ENCODE assay signal across 14 cellular contexts in the genomic region with DNA sequence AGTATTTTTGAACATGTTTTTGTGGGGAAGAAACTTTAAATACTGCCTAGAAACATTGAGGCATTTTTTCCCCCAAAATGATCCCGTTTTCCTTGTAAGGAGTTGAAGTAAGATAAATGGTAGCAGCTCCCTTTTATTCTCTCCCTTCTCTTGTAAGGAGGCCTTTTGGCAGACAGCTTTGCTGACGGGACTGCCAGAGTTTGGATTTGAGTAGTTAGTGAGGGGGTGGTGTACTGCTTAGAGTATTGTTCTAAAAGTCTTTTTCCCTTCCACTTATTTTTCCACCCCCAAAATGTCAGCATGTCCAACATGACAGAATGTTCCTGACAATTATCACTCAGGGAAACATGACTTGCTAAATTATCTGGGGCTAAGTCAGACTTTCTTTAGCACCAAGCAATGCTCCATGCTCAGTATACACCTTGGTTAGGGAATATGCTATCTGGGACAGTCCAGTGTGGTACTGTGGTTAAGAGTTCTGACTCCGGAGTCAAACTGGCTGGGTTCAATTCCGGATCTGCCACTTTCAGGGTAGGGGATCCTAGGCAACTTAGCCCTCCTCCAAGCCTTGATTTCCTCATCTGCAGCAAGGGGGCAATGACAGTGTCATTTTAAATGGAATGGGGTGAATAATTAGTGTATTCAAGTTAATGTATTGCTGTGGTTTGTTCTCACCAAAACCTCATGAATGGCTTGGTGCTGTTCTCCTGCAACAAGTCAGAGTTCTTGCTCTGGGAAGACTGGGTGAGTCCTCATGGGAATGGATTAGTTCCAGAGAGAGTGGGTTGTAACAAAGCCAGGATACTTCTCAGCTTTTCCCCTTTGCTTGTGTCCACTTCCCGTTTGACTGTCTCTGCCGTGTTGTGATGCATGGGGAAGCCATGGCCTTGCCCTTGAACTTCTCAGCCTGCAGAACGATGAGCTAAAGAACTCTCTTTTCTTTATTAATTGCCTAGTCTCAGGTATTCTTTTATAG.
DNase-seq lines count a peak whose midpoint lies in the region; ATAC-seq and TF ChIP-seq lines count a peak whose summit lies in the region.
"Had no signal": no experiment of that assay in that cellular context is flagged by ENCODE, and none has a peak within 500 bp of the region (broad histone marks: within the 10 kb centered on the region; RNA-seq: fewer than 3 reads in every experiment).

No MANE protein-coding gene starts in this region.

- TF ChIP-seq POLR2A in upper lobe of left lung (IDR thresholded peaks at IDR 0.05) (no peak), testis (IDR thresholded peaks at IDR 0.05) (no peak)

- peak in 1 of 2 donors; percentile 13 for ATAC-seq in upper lobe of left lung (ENCODE audit: low FRiP score in 2 of 2)
- ATAC-seq in HG03354 (IDR thresholded peaks at IDR 0.05; ENCODE audit: poor library complexity, severe bottlenecking, unreplicated experiment): no peak

- no peaks in the 10 kb centered on the region for H3K27me3 ChIP-seq in SJSA1 (replicated peaks)
- H3K27me3 ChIP-seq in esophagus (ENCODE audit: control insufficient read depth in 1 of 2, insufficient read depth in 2 of 2, low read length in 2 of 2): no peaks in the 10 kb centered on the region
- H3K27me3 ChIP-seq in muscle layer of colon (ENCODE audit: control insufficient read depth in 1 of 2, insufficient read depth in 2 of 2, low read length in 2 of 2): no peaks in the 10 kb centered on the region
- H3K27me3 ChIP-seq in upper lobe of left lung: no peaks in the 10 kb centered on the region
- H3K27me3 ChIP-seq in testis: no peaks in the 10 kb centered on the region

- peak overlapping the region; percentile 37 for H3K9ac ChIP-seq in muscle layer of colon (ENCODE audit: low read length)

- H3K27ac ChIP-seq in SJSA1: peak overlapping the region; percentile 86; the same call in 1 of the 2 replicates
- H3K27ac ChIP-seq in esophagus (ENCODE audit: low read depth in 2 of 2, low read length in 1 of 2): peak overlapping the region; percentile 50 to 51
- H3K27ac ChIP-seq in muscle layer of colon (ENCODE audit: low read depth, low read length): peak overlapping the region; percentile 66
- H3K27ac ChIP-seq in upper lobe of left lung: peak overlapping the region; percentile 19 to 73 (median 51)
- H3K27ac ChIP-seq in testis: no peak overlapping the region

- intact Hi-C loops in testis (cut with DNase I; ENCODE audit: low total_unique reads): no loop called here

- TF ChIP-seq CTCF in upper lobe of left lung (IDR thresholded peaks at IDR 0.05) (no peak), testis (IDR thresholded peaks at IDR 0.05) (no peak)

- no peak for TF ChIP-seq EP300 in upper lobe of left lung (IDR thresholded peaks at IDR 0.05)

- no peak for DNase-seq in SJSA1 (ENCODE audit: low read depth in 1 of 2, low spot score in 2 of 2)
- no peak for DNase-seq in upper lobe of left lung
- DNase-seq in stimulated activated CD4-positive, alpha-beta T cell treated with anti-CD3 and anti-CD28 coated beads, Interleukin-12 subunit alpha, Interleukin-12 subunit beta, amount 100 ng/mL, for 4 hours: no peak
- no peak for DNase-seq in testis
- DNase-seq: activated CD4-positive, alpha-beta T cell treated with anti-CD3 and anti-CD28 coated beads, Interleukin-2, amount 50 U/mL, for 4 hours; activated naive CD4-positive, alpha-beta T cell treated with anti-CD3 and anti-CD28 coated beads, Interleukin-2, amount 10 ng/mL, durations not matched to agents 7 days and 5 days; GOT3; KBM-7; NCI-H2081; NK-92 treated with Interleukin-12 subunit alpha and Interleukin-12 subunit beta, amount 100 ng/mL, for 24 hours; T-helper 1 cell had no signal

- H3K4me1 ChIP-seq in SJSA1 (replicated peaks) (peaks cover 39% of the 10 kb centered on the region), esophagus (ENCODE audit: control insufficient read depth in 2 of 2, insufficient read depth in 2 of 2, low read length in 1 of 2) (peaks cover 0 to 8% of the 10 kb centered on the region in 2 donors), muscle layer of colon (ENCODE audit: insufficient read depth, low read length) (peaks cover 43% of the 10 kb centered on the region), upper lobe of left lung (peaks cover 25 to 45% (median 40%) of the 10 kb centered on the region in 4 donors), testis (peaks cover 15% of the 10 kb centered on the region)

- H3K4me3 ChIP-seq in SJSA1 (no peak overlapping the region), esophagus (ENCODE audit: low read depth in 1 of 2, low read length in 2 of 2) (no peak overlapping the region), muscle layer of colon (ENCODE audit: low read depth in 1 of 2, low read length in 2 of 2) (no peak overlapping the region), upper lobe of left lung (no peak overlapping the region), testis (no peak overlapping the region)

- H3K36me3 ChIP-seq in SJSA1 (no peaks in the 10 kb centered on the region; the same call in 1 of the 2 replicates), esophagus (ENCODE audit: control insufficient read depth in 2 of 2, insufficient read depth in 2 of 2, low read length in 1 of 2) (no peaks in the 10 kb centered on the region), muscle layer of colon (ENCODE audit: insufficient read depth, low read length) (no peaks in the 10 kb centered on the region), upper lobe of left lung (no peaks in the 10 kb centered on the region), testis (ENCODE audit: low read depth, missing control alignments) (no peaks in the 10 kb centered on the region)

- H3K9me3 ChIP-seq in SJSA1 (replicated peaks): no peaks in the 10 kb centered on the region
- H3K9me3 ChIP-seq in esophagus (ENCODE audit: control insufficient read depth in 2 of 2, insufficient read depth in 1 of 2, low read depth in 1 of 2, low read length in 1 of 2): no peaks in the 10 kb centered on the region
- no peaks in the 10 kb centered on the region for H3K9me3 ChIP-seq in muscle layer of colon (ENCODE audit: low read length)
- H3K9me3 ChIP-seq in upper lobe of left lung: no peaks in the 10 kb centered on the region
- no peaks in the 10 kb centered on the region for H3K9me3 ChIP-seq in testis

- WGBS in esophagus, 2 donors: 50 to 56% methylated on average over 7 of the region's 7 CpGs
- 54 to 57% methylated on average over 6 to 7 of the region's 7 CpGs for WGBS in upper lobe of left lung, 2 donors
- WGBS in testis, 2 donors: 33 to 54% methylated on average over 7 of the region's 7 CpGs

Comparison
In these comparisons a context has a peak if more than half of its experiments do, and no peak if none do; other contexts are left out.
1. H3K27ac ChIP-seq: peak in SJSA1 (single experiment), esophagus (2 of 2), muscle layer of colon (single experiment) and upper lobe of left lung (4 of 4); none in testis (0 of 2).